Comparison of ENCODE assay signal across 9 cellular contexts in the genomic region with DNA sequence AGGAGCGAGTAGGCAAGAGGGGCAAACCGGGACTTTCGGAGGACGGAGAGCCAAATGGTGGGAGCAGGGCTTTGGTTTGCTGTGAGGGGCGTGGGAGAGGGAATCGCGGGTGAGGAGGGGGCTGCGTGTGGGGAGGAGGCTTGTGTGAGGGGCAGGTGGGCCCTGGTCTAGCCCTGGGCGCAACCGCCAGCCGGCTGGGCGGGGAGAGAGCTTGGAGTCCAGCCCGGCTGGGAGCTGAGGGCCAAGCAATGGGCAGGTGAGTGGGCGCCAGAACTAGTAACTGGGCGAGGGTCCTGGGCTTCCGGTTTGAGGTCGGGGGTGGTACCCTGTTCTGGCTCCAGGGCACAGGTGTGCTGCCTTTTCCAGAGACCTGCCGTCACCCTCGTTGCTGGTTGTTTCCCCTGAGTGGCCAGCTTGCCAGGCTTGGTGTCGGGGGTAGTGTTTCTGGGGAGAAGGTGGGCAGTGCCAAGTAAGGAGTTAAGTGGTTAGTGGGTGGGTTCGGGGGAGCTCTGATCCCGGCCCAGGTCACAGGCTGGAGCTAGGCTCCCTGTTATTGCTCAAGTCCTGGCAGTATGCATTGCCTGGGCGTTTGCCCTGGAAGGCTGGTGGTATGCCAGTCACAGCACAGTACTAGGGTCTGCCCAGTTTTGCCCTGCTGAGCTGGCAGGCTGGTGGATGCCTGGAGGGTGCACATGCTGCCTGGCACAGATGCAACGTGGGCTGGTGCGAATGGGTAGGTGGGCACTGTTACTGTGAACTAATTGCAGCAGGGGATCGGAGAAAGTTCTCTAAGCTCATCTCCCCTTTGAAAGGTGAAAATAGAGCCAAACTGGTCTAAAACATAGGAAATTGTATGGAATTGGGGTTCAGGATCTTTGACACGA. TPM values are rescaled to one million over a fixed set of nuclear protein-coding genes. Genes with fewer than 3 reads are reported as not detected.
DNase-seq lines count a peak whose midpoint lies in the region; ATAC-seq and TF ChIP-seq lines count a peak whose summit lies in the region.
"Had no signal": no experiment of that assay in that cellular context is flagged by ENCODE, and none has a peak within 500 bp of the region (broad histone marks: within the 10 kb centered on the region; RNA-seq: fewer than 3 reads in every experiment).

No MANE protein-coding gene starts in this region.

- no peaks in the 10 kb centered on the region for H3K27me3 ChIP-seq in Peyer's patch
- H3K27me3 ChIP-seq in mammary epithelial cell (ENCODE audit: insufficient read depth, low read length) = no peaks in the 10 kb centered on the region
- no peaks in the 10 kb centered on the region for H3K27me3 ChIP-seq in smooth muscle cell (ENCODE audit: low read depth)

- TF ChIP-seq CTCF in Peyer's patch (IDR thresholded peaks at IDR 0.05) = no peak
- TF ChIP-seq CTCF in mammary epithelial cell (conservative IDR thresholded peaks at IDR 0.05 in 1 of 2, IDR thresholded peaks at IDR 0.05 in 1 of 2; ENCODE audit: extremely low read depth in 1 of 2, insufficient read depth in 1 of 2, low read depth in 1 of 2, low read length in 2 of 2) = no peak
- no peak for TF ChIP-seq CTCF in smooth muscle cell (IDR thresholded peaks at IDR 0.05; ENCODE audit: borderline replicate concordance, insufficient read depth, poor library complexity, severe bottlenecking)

- H3K27ac ChIP-seq in Peyer's patch = peak overlapping the region; percentile 87 to 100 (median 92)
- H3K27ac ChIP-seq in mammary epithelial cell (ENCODE audit: insufficient read depth, low read depth, low read length) = peak overlapping the region; percentile 89
- peak overlapping the region; percentile 81 for H3K27ac ChIP-seq in smooth muscle cell (ENCODE audit: low read depth)

- dilution Hi-C loops in mammary epithelial cell (cut with HindIII; ENCODE audit: low sequenced_read_pairs) = loop anchor here (5.0 kb wide), 1 partner anchor 76 kb away; no protein-coding TSS in a partner anchor

- WGBS in mammary epithelial cell (ENCODE audit: low coverage, missing lambda C conversion rate) = 3% methylated on average over 14 of the region's 27 CpGs
- 19% methylated on average over 16 of the region's 27 CpGs for WGBS in smooth muscle cell (ENCODE audit: low lambda C conversion rate)

- no peak for ATAC-seq in GM21619 (IDR thresholded peaks at IDR 0.05; ENCODE audit: unreplicated experiment)

- H2AFZ ChIP-seq in mammary epithelial cell (ENCODE audit: low read depth, low read length) (peak overlapping the region; percentile 100), smooth muscle cell (ENCODE audit: low read depth) (peak overlapping the region; percentile 84)

- H3K36me3 ChIP-seq in Peyer's patch (no peaks in the 10 kb centered on the region), mammary epithelial cell (ENCODE audit: insufficient read depth, low read length) (no peaks in the 10 kb centered on the region), smooth muscle cell (ENCODE audit: low read depth) (no peaks in the 10 kb centered on the region)

- peak; percentile 38 for DNase-seq in NCI-H1105 treated with DMSO at 0.1 percent for 48 hours (lab: John Stamatoyannopoulos, UW)
- no peak for DNase-seq in NCI-H1105 (lab: John Stamatoyannopoulos, UW)
- peak; percentile 32 to 68 (median 62) for DNase-seq in Peyer's patch
- no peak for DNase-seq in mammary epithelial cell
- peak; percentile 59 for DNase-seq in inferior parietal cortex (ENCODE audit: extremely low spot score)
- DNase-seq in smooth muscle cell (lab: John Stamatoyannopoulos, UW; ENCODE audit: unreplicated experiment) = no peak
- DNase-seq in SKM-1 (lab: John Stamatoyannopoulos, UW; ENCODE audit: unreplicated experiment) = no peak

- intact Hi-C loops in mammary epithelial cell (cut with micrococcal nuclease) = loop anchor here (1.0 to 2.0 kb wide), 2 partner anchors 25 to 52 kb away; no protein-coding TSS in a partner anchor

- H3K4me1 ChIP-seq in Peyer's patch (peaks cover 0 to 40% (median 20%) of the 10 kb centered on the region in 4 donors), mammary epithelial cell (ENCODE audit: insufficient read depth, low read length) (peaks cover 18% of the 10 kb centered on the region), smooth muscle cell (ENCODE audit: low read depth) (peaks cover 20% of the 10 kb centered on the region)

- BruUV-seq in mammary epithelial cell (replicated peaks; lab: Mats Ljungman, UMichigan) = no TSS peak

- H3K9ac ChIP-seq in mammary epithelial cell (ENCODE audit: insufficient read depth, low read length) = peak overlapping the region; percentile 98
- peak overlapping the region; percentile 93 for H3K9ac ChIP-seq in smooth muscle cell (ENCODE audit: low read depth)

- H3K79me2 ChIP-seq in mammary epithelial cell (ENCODE audit: insufficient read depth, low read length) (peaks cover 54% of the 10 kb centered on the region), smooth muscle cell (ENCODE audit: low read depth) (peaks cover 43% of the 10 kb centered on the region)

- H3K4me2 ChIP-seq in mammary epithelial cell (ENCODE audit: insufficient read depth, low read depth, low read length) (peak overlapping the region; percentile 98), smooth muscle cell (peak overlapping the region; percentile 90)

- CTCF ChIA-PET in mammary epithelial cell (lab: Charles Lee; ENCODE audit: low non-redundant PET) = interaction anchor here (0.5 kb wide), 1 partner anchor 41 kb away, joined by 3 read pairs; no protein-coding TSS in a partner anchor

- in situ Hi-C loops in mammary epithelial cell (cut with MboI; ENCODE audit: low sequenced_read_pairs in 2 of 2) = loop anchor here (25.0 kb wide), 1 partner anchor 386 kb away; no protein-coding TSS in a partner anchor

- peaks cover 6% of the 10 kb centered on the region for H3F3A ChIP-seq in smooth muscle cell (ENCODE audit: low read depth)

- H3K9me3 ChIP-seq in Peyer's patch (no peaks in the 10 kb centered on the region), mammary epithelial cell (replicated peaks; ENCODE audit: insufficient read depth, low read length) (no peaks in the 10 kb centered on the region), smooth muscle cell (replicated peaks; ENCODE audit: low read depth) (no peaks in the 10 kb centered on the region)

- H3K4me3 ChIP-seq in Peyer's patch (peak overlapping the region; percentile 64 to 87 (median 74)), mammary epithelial cell (replicated peaks in 1 of 3; ENCODE audit: insufficient read depth in 1 of 3, low read depth in 2 of 3, low read length in 3 of 3) (peak overlapping the region; percentile 84 to 96 (median 91)), smooth muscle cell (peak overlapping the region; percentile 75)

- TF ChIP-seq POLR2A in Peyer's patch (IDR thresholded peaks at IDR 0.05) = no peak

- H4K20me1 ChIP-seq in mammary epithelial cell (ENCODE audit: insufficient read depth, low read length) (no peaks in the 10 kb centered on the region), smooth muscle cell (ENCODE audit: low read depth) (peaks cover 3% of the 10 kb centered on the region)

RNA-seq across cellular contexts. Expression of a gene that starts 0.7 kb away (rescaled TPM):
- total RNA-seq in Peyer's patch (10 to 100 TPM; 22.3 to 66.7 (median 52.1) TPM), mammary epithelial cell (10 to 100 TPM; 11.6 to 30.2 TPM), smooth muscle cell (14.3 and 15.1 TPM in 2 replicates)
- polyA plus RNA-seq in mammary epithelial cell (9.9 TPM), smooth muscle cell (3.6 and 5.6 TPM in 2 replicates)
- polyA minus RNA-seq in mammary epithelial cell = 14.5 TPM

RNA-seq across cellular contexts. Expression of a gene that starts 42.9 kb away (rescaled TPM):
- under 1 TPM in 1 of 4 donors, not detected in 3; 0.57 TPM for total RNA-seq in Peyer's patch
- total RNA-seq in mammary epithelial cell = not detected
- not detected for polyA plus RNA-seq in mammary epithelial cell
- not detected for polyA minus RNA-seq in mammary epithelial cell
- total RNA-seq in smooth muscle cell = not detected in 2 replicates
- not detected in 2 replicates for polyA plus RNA-seq in smooth muscle cell
- total RNA-seq: dermis microvascular lymphatic vessel endothelial cell had no signal

Comparison
In these comparisons a context has a peak if more than half of its experiments do, and no peak if none do; other contexts are left out.
1. DNase-seq: peak in NCI-H1105 treated with DMSO at 0.1 percent for 48 hours (single experiment), Peyer's patch (3 of 3) and inferior parietal cortex (single experiment); none in NCI-H1105 (single experiment), mammary epithelial cell (single experiment), smooth muscle cell (single experiment) and SKM-1 (single experiment).
2. Peak in every context shown above with its lines, with median percentiles within 50 percentile points of each other: H3K27ac ChIP-seq and H3K4me3 ChIP-seq.